Comparison of ENCODE assay signal across 1 cellular context in genomic region chr6:79684821-79685220, GRCh38.
TF ChIP-seq lines count a peak whose summit lies in the region.

No MANE protein-coding gene starts in this region.

TF ChIP-seq in SK-N-SH treated with all-trans-retinoic acid at 6 μM for 48 hours, 23 proteins besides CTCF, POLR2A, EP300 and RAD21 (continued from another document):
- TF ChIP-seq, protein P1, sequence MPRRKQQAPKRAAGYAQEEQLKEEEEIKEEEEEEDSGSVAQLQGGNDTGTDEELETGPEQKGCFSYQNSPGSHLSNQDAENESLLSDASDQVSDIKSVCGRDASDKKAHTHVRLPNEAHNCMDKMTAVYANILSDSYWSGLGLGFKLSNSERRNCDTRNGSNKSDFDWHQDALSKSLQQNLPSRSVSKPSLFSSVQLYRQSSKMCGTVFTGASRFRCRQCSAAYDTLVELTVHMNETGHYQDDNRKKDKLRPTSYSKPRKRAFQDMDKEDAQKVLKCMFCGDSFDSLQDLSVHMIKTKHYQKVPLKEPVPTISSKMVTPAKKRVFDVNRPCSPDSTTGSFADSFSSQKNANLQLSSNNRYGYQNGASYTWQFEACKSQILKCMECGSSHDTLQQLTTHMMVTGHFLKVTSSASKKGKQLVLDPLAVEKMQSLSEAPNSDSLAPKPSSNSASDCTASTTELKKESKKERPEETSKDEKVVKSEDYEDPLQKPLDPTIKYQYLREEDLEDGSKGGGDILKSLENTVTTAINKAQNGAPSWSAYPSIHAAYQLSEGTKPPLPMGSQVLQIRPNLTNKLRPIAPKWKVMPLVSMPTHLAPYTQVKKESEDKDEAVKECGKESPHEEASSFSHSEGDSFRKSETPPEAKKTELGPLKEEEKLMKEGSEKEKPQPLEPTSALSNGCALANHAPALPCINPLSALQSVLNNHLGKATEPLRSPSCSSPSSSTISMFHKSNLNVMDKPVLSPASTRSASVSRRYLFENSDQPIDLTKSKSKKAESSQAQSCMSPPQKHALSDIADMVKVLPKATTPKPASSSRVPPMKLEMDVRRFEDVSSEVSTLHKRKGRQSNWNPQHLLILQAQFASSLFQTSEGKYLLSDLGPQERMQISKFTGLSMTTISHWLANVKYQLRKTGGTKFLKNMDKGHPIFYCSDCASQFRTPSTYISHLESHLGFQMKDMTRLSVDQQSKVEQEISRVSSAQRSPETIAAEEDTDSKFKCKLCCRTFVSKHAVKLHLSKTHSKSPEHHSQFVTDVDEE (CRISPR knock-in tag; IDR thresholded peaks at IDR 0.05) = no peak
- TF ChIP-seq GLIS3 (CRISPR knock-in tag; IDR thresholded peaks at IDR 0.05) (no peak), ZNF70 (CRISPR knock-in tag; IDR thresholded peaks at IDR 0.05) (no peak)
TF ChIP-seq in SK-N-SH treated with all-trans-retinoic acid at 6 μM for 48 hours: peak in this region for 0.
